In genomic region chr1:220768127-220768601, GRCh38 we compare ENCODE assay signal across 13 cellular contexts. TPM values are rescaled to one million over a fixed set of nuclear protein-coding genes. Genes with fewer than 3 reads are reported as not detected.
DNase-seq lines count a peak whose midpoint lies in the region; ATAC-seq and TF ChIP-seq lines count a peak whose summit lies in the region.
"Had no signal": no experiment of that assay in that cellular context is flagged by ENCODE, and none has a peak within 500 bp of the region (broad histone marks: within the 10 kb centered on the region; RNA-seq: fewer than 3 reads in every experiment).

No MANE protein-coding gene starts in this region.

- TF ChIP-seq CTCF in right lobe of liver (IDR thresholded peaks at IDR 0.05): peak; percentile 8 to 64 (median 22)
- no peak for TF ChIP-seq CTCF in vagina (IDR thresholded peaks at IDR 0.05)
- no peak for TF ChIP-seq CTCF in brain microvascular endothelial cell (IDR thresholded peaks at IDR 0.05; ENCODE audit: low read depth, low read length, missing control alignments)

- TF ChIP-seq POLR2A in right lobe of liver (IDR thresholded peaks at IDR 0.05) (no peak), vagina (IDR thresholded peaks at IDR 0.05) (no peak)

- peak overlapping the region in 1 of 3 donors; percentile 21 for H3K4me3 ChIP-seq in right lobe of liver
- no peak overlapping the region for H3K4me3 ChIP-seq in vagina
- no peak overlapping the region for H3K4me3 ChIP-seq in brain microvascular endothelial cell (ENCODE audit: low read depth, low read length)

- H3K27me3 ChIP-seq in right lobe of liver: no peaks in the 10 kb centered on the region
- no peaks in the 10 kb centered on the region for H3K27me3 ChIP-seq in vagina
- H3K27me3 ChIP-seq in brain microvascular endothelial cell (replicated peaks): no peaks in the 10 kb centered on the region

- DNase-seq in amniotic epithelial cell (ENCODE audit: low read depth) (peak; percentile 75), right lobe of liver (peak; percentile 67 to 91 (median 85)), vagina (ENCODE audit: extremely low spot score in 2 of 2) (no peak), brain microvascular endothelial cell (no peak), NCI-H2107 treated with DMSO at 0.1 percent for 48 hours (lab: John Stamatoyannopoulos, UW; ENCODE audit: unreplicated experiment) (no peak), activated T-cell treated with anti-CD3 and anti-CD28 coated beads for 4 hours (no peak)
- DNase-seq: activated CD8-positive, alpha-beta memory T cell treated with anti-CD3 and anti-CD28 coated beads, Interleukin-2, amount 50 U/mL, for 48 hours; NCI-H1092; stimulated activated CD4-positive, alpha-beta T cell treated with anti-CD3 and anti-CD28 coated beads, Interleukin-4, amount 100 ng/mL, for 4 hours; substantia nigra; T-helper 2 cell had no signal

- H3K36me3 ChIP-seq in right lobe of liver: peaks cover 0 to 40% (median 8%) of the 10 kb centered on the region in 4 donors
- no peaks in the 10 kb centered on the region for H3K36me3 ChIP-seq in vagina
- no peaks in the 10 kb centered on the region for H3K36me3 ChIP-seq in brain microvascular endothelial cell (replicated peaks)

- in situ Hi-C loops in brain microvascular endothelial cell (cut with HindIII; ENCODE audit: low pct_ligation_motif_present, low sequenced_read_pairs): no loop called here

- H3K27ac ChIP-seq in right lobe of liver (peak overlapping the region; percentile 65 to 87 (median 83)), vagina (peak overlapping the region; percentile 40), brain microvascular endothelial cell (no peak overlapping the region)
- H3K27ac ChIP-seq: epithelial cell of prostate had no signal

- peak; percentile 35 for ATAC-seq in HG03060 (IDR thresholded peaks at IDR 0.05; ENCODE audit: low read depth, unreplicated experiment)
- ATAC-seq in right lobe of liver: peak; percentile 74 to 86 (median 77)

- WGBS in right lobe of liver (ENCODE audit: insufficient coverage, low coverage, low lambda C conversion rate, missing lambda C conversion rate): 6% methylated on average over 5 of the region's 5 CpGs

- H3K9me3 ChIP-seq in right lobe of liver (no peaks in the 10 kb centered on the region), vagina (no peaks in the 10 kb centered on the region)

- intact Hi-C loops in right lobe of liver (cut with DNase I) (no loop called here), vagina (cut with DNase I) (no loop called here)

- H3K4me1 ChIP-seq in right lobe of liver (peaks cover 0 to 47% (median 17%) of the 10 kb centered on the region in 4 donors), vagina (no peaks in the 10 kb centered on the region)

RNA-seq across cellular contexts. Expression of gene MTARC1, which starts 18.5 kb away (rescaled TPM):
- 10 to 100 TPM; 14.5 to 83.6 (median 35.2) TPM for total RNA-seq in right lobe of liver
- 9.6 TPM for total RNA-seq in vagina

RNA-seq across cellular contexts. Expression of gene MTARC2, which starts 20.0 kb away (rescaled TPM):
- total RNA-seq in right lobe of liver: 100 to 1,000 TPM in 3 of 6 experiments, 10 to 100 TPM in 3; 41.8 to 140 (median 86.6) TPM
- 14.7 TPM for total RNA-seq in vagina

Comparison
In these comparisons a context has a peak if more than half of its experiments do, and no peak if none do; other contexts are left out.
1. DNase-seq: peak in amniotic epithelial cell (single experiment) and right lobe of liver (3 of 3); none in vagina (0 of 2), brain microvascular endothelial cell (single experiment), NCI-H2107 treated with DMSO at 0.1 percent for 48 hours (single experiment) and activated T-cell treated with anti-CD3 and anti-CD28 coated beads for 4 hours (single experiment).
2. CTCF ChIP-seq: peak in right lobe of liver (4 of 4); none in vagina (0 of 3) and brain microvascular endothelial cell (single experiment).